Comparison of ENCODE assay signal across 10 cellular contexts in the genomic region with DNA sequence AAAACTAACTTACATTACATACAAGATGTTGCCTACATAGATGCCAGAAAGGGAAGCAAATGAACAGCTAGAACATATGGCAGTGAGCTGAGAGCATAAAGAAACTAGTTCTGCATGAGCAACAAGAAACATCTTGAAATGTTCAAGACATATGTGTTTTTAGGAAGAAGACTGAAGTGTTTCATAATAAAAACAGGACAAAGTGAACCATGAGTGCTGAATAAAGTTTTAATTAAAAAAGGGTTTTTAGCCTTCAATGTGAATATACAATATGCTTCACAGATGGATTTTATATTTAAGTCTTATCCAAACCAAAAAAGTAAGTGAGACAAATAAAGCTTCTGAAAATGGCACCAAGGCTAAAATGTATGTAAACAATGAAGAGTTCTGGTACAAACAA. TPM values are rescaled to one million over a fixed set of nuclear protein-coding genes. Genes with fewer than 3 reads are reported as not detected.
"Had no signal": no experiment of that assay in that cellular context is flagged by ENCODE, and none has a peak within 500 bp of the region (broad histone marks: within the 10 kb centered on the region; RNA-seq: fewer than 3 reads in every experiment).

No MANE protein-coding gene starts in this region.

- H3K27ac ChIP-seq: GM23248, HL-60 had no signal

- ATAC-seq: HCT116, HepG2 had no signal

- H3K9me3 ChIP-seq: HAP-1 had no signal

- DNase-seq: GM23248, GOT3, H7, HFFc6 had no signal

- H3K4me1 ChIP-seq: HAP-1 had no signal

- H3K4me3 ChIP-seq: GM23248, HAP-1 had no signal

- H3K36me3 ChIP-seq: HAP-1 had no signal

RNA-seq across cellular contexts. Expression of a gene that starts 39.5 kb away (rescaled TPM):
- total RNA-seq: GM23248, H4, HFFc6, HT1080 had no signal
